In genomic region chr2:1499033-1499795, GRCh38 we compare ENCODE assay signal across 18 cellular contexts.
"Had no signal": no experiment of that assay in that cellular context is flagged by ENCODE, and none has a peak within 500 bp of the region (broad histone marks: within the 10 kb centered on the region; RNA-seq: fewer than 3 reads in every experiment).

No MANE protein-coding gene starts in this region.

- H3K36me3 ChIP-seq: cardiac muscle cell, tibial artery, uterus had no signal

- H3K27ac ChIP-seq: cardiac muscle cell, psoas muscle, tibial artery, uterus had no signal

- ATAC-seq: activated T-cell treated with anti-CD3 and anti-CD28 coated beads, Interleukin-2, amount 50 U/mL, for 72 hours; left ventricle myocardium superior; natural killer cell treated with Interleukin-12 subunit alpha and Interleukin-12 subunit beta and Interleukin-15 and Interleukin-18, amount 100 ng/mL, for 72 hours; psoas muscle; stimulated activated effector memory CD8-positive, alpha-beta T cell treated with anti-CD3 and anti-CD28 coated beads, Interleukin-12 subunit alpha, Interleukin-12 subunit beta, amount 100 ng/mL, for 72 hours had no signal

- H3K9me3 Mint-ChIP-seq: activated B cell treated with CpG ODN at 0.5 μM for 24 hours; activated T-cell treated with anti-CD3 and anti-CD28 coated beads, Interleukin-2, amount 50 U/mL, for 72 hours; natural killer cell treated with Interleukin-12 subunit alpha and Interleukin-12 subunit beta and Interleukin-15 and Interleukin-18, amount 100 ng/mL, for 72 hours; stimulated activated effector memory CD8-positive, alpha-beta T cell treated with anti-CD3 and anti-CD28 coated beads, Interleukin-12 subunit alpha, Interleukin-12 subunit beta, amount 100 ng/mL, for 72 hours had no signal

- DNase-seq: activated B cell treated with CpG ODN at 0.5 μM for 24 hours; activated CD4-positive, alpha-beta T cell treated with anti-CD3 and anti-CD28 coated beads for 48 hours; activated CD8-positive, alpha-beta memory T cell treated with anti-CD3 and anti-CD28 coated beads, Interleukin-2, amount 50 U/mL, for 48 hours; activated naive CD4-positive, alpha-beta T cell treated with Interleukin-2 at 50 U/mL for 16 hours; activated T-cell treated with anti-CD3 and anti-CD28 coated beads, Interleukin-2, amount 50 U/mL, for 72 hours; cortex of kidney; effector CD8-positive, alpha-beta T cell; foreskin fibroblast; glutamatergic neuron; hypothalamus; left ventricle myocardium superior; mesendoderm; psoas muscle; uterus had no signal

- H3K36me3 Mint-ChIP-seq: natural killer cell treated with Interleukin-12 subunit alpha and Interleukin-12 subunit beta and Interleukin-15 and Interleukin-18, amount 100 ng/mL, for 72 hours; stimulated activated effector memory CD8-positive, alpha-beta T cell treated with anti-CD3 and anti-CD28 coated beads, Interleukin-12 subunit alpha, Interleukin-12 subunit beta, amount 100 ng/mL, for 72 hours had no signal

- H3K9me3 ChIP-seq: psoas muscle, tibial artery, uterus had no signal

- H3K27ac Mint-ChIP-seq: activated B cell treated with CpG ODN at 0.5 μM for 24 hours; activated T-cell treated with anti-CD3 and anti-CD28 coated beads, Interleukin-2, amount 50 U/mL, for 72 hours; natural killer cell treated with Interleukin-12 subunit alpha and Interleukin-12 subunit beta and Interleukin-15 and Interleukin-18, amount 100 ng/mL, for 72 hours; stimulated activated effector memory CD8-positive, alpha-beta T cell treated with anti-CD3 and anti-CD28 coated beads, Interleukin-12 subunit alpha, Interleukin-12 subunit beta, amount 100 ng/mL, for 72 hours had no signal

- H3K27me3 Mint-ChIP-seq: activated B cell treated with CpG ODN at 0.5 μM for 24 hours; natural killer cell treated with Interleukin-12 subunit alpha and Interleukin-12 subunit beta and Interleukin-15 and Interleukin-18, amount 100 ng/mL, for 72 hours had no signal

- H3K4me3 Mint-ChIP-seq: activated B cell treated with CpG ODN at 0.5 μM for 24 hours; activated T-cell treated with anti-CD3 and anti-CD28 coated beads, Interleukin-2, amount 50 U/mL, for 72 hours; natural killer cell treated with Interleukin-12 subunit alpha and Interleukin-12 subunit beta and Interleukin-15 and Interleukin-18, amount 100 ng/mL, for 72 hours; stimulated activated effector memory CD8-positive, alpha-beta T cell treated with anti-CD3 and anti-CD28 coated beads, Interleukin-12 subunit alpha, Interleukin-12 subunit beta, amount 100 ng/mL, for 72 hours had no signal

- H3K4me3 ChIP-seq: cardiac muscle cell, psoas muscle, tibial artery, uterus had no signal

- H3K27me3 ChIP-seq: uterus had no signal

- H3K4me1 Mint-ChIP-seq: activated B cell treated with CpG ODN at 0.5 μM for 24 hours; stimulated activated effector memory CD8-positive, alpha-beta T cell treated with anti-CD3 and anti-CD28 coated beads, Interleukin-12 subunit alpha, Interleukin-12 subunit beta, amount 100 ng/mL, for 72 hours had no signal

- H3K4me1 ChIP-seq: psoas muscle, tibial artery, uterus had no signal
